In the genomic region with DNA sequence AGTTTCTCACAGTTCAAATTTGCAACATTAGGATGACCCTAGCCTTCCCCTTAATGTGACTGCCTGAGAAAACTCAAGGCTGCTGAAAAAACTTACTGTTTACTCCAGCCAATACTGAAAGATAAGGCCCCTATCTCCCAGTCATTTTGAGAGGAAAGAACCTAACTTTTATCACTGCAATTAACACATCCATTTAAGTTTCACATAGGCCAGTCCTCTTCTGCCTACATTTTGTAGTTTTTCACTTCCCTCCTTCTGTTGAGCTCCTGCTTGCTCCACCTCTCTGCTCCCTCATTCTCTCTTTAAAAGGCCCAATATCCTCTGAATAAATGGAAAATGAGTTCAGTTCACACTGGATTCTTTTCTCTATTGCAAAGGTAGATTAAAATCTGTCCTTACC, we compare ENCODE assay signal across 19 cellular contexts.
DNase-seq lines count a peak whose midpoint lies in the region; ATAC-seq, FAIRE-seq and TF ChIP-seq lines count a peak whose summit lies in the region.
"Had no signal": no experiment of that assay in that cellular context is flagged by ENCODE, and none has a peak within 500 bp of the region (broad histone marks: within the 10 kb centered on the region; RNA-seq: fewer than 3 reads in every experiment).

No MANE protein-coding gene starts in this region.

- BruUV-seq in GM12878 (replicated peaks; lab: Mats Ljungman, UMichigan) (no TSS peak), Calu3 (replicated peaks; lab: Mats Ljungman, UMichigan) (no TSS peak)

- H3K4me3 Mint-ChIP-seq in nephron progenitor cell (no peak overlapping the region), Calu3 (ENCODE audit: low read depth, unreplicated experiment) (no peak overlapping the region)
- H3K4me3 Mint-ChIP-seq: CD4-positive, alpha-beta memory T cell; GM23338; H9 had no signal

- H3K4me2 ChIP-seq in GM12878 (ENCODE audit: control insufficient read depth, insufficient read depth) (no peak overlapping the region), parathyroid adenoma (ENCODE audit: low read length) (no peak overlapping the region)
- H3K4me2 ChIP-seq: A549, GM23338 had no signal

- H2AFZ ChIP-seq in GM12878 (ENCODE audit: control insufficient read depth, low read depth, low read length) (no peak overlapping the region), parathyroid adenoma (peak overlapping the region; percentile 26)
- H2AFZ ChIP-seq: GM23338 had no signal

- H3K36me3 Mint-ChIP-seq in nephron progenitor cell (ENCODE audit: low read depth), result no peaks in the 10 kb centered on the region
- no peaks in the 10 kb centered on the region for H3K36me3 Mint-ChIP-seq in Calu3 (ENCODE audit: insufficient read depth, unreplicated experiment)
- H3K36me3 Mint-ChIP-seq: CD4-positive, alpha-beta memory T cell had no signal

- H3K9ac ChIP-seq in GM12878 (ENCODE audit: control insufficient read depth, insufficient read depth, low read length) (no peak overlapping the region), parathyroid adenoma (no peak overlapping the region)

- H3K27ac ChIP-seq in GM12878 (ENCODE audit: control insufficient read depth, insufficient read depth), result no peak overlapping the region
- H3K27ac ChIP-seq in parathyroid adenoma, result no peak overlapping the region
- H3K27ac ChIP-seq: A549 had no signal

- TF ChIP-seq CTCF in GM12878 (IDR thresholded peaks at IDR 0.05 in 2 of 3, conservative IDR thresholded peaks at IDR 0.05 in 1 of 3; ENCODE audit: control insufficient read depth in 2 of 3, extremely low read depth in 1 of 3, insufficient read depth in 1 of 3, low read depth in 3 of 3, low read length in 3 of 3), result no peak
- no peak for TF ChIP-seq CTCF in nephron progenitor cell (IDR thresholded peaks at IDR 0.05)
- no peak for TF ChIP-seq CTCF in parathyroid adenoma (IDR thresholded peaks at IDR 0.05)
- TF ChIP-seq CTCF in Calu3 (IDR thresholded peaks at IDR 0.05; ENCODE audit: unreplicated experiment), result no peak

- H3K79me2 ChIP-seq in GM12878 (ENCODE audit: control insufficient read depth, insufficient read depth, low read length) (no peaks in the 10 kb centered on the region), parathyroid adenoma (no peaks in the 10 kb centered on the region)

- H3K27me3 ChIP-seq in GM12878 (replicated peaks in 1 of 2; ENCODE audit: control insufficient read depth in 2 of 2, insufficient read depth in 2 of 2, low read length in 1 of 2) (no peaks in the 10 kb centered on the region), parathyroid adenoma (ENCODE audit: control insufficient read depth, insufficient read depth, low read length) (no peaks in the 10 kb centered on the region)

- CTCF ChIA-PET in GM12878 (lab: Yijun Ruan, JAX) (no interaction called here), Calu3 (lab: Charles Lee) (no interaction called here)

- DNase-seq in GM12878 (ENCODE audit: low read depth, low spot score) (no peak), nephron progenitor cell (no peak), Calu3 (no peak), NCI-H1048 (lab: John Stamatoyannopoulos, UW) (no peak)
- DNase-seq: 8988T; ACHN; C1 segment of cervical spinal cord; CD4-positive, alpha-beta memory T cell; COR-L47; DMS153; DND-41; H9 had no signal

- TF ChIP-seq POLR2A in GM12878 (IDR thresholded peaks at IDR 0.05; ENCODE audit: low read depth, low read length), result no peak

- H3K27me3 Mint-ChIP-seq in nephron progenitor cell (ENCODE audit: low read depth, poor library complexity) (peaks cover 3% of the 10 kb centered on the region), Calu3 (ENCODE audit: unreplicated experiment) (no peaks in the 10 kb centered on the region)
- H3K27me3 Mint-ChIP-seq: CD4-positive, alpha-beta memory T cell had no signal

- RAD21 ChIA-PET in GM12878 (lab: Charles Lee; ENCODE audit: unreplicated experiment), result interaction anchor here (1.0 kb wide), 1 partner anchor 21 kb away, joined by 3 read pairs; no protein-coding TSS in a partner anchor

- TF ChIP-seq EP300 in GM12878 (IDR thresholded peaks at IDR 0.05; ENCODE audit: borderline replicate concordance in 1 of 2, control insufficient read depth in 1 of 2, low read depth in 2 of 2, low read length in 2 of 2), result peak; percentile 15 to 79; a peak in 2 of 4 replicates

- H3K9me3 Mint-ChIP-seq in nephron progenitor cell (no peaks in the 10 kb centered on the region), Calu3 (ENCODE audit: low read depth, unreplicated experiment) (peaks cover 15% of the 10 kb centered on the region)
- H3K9me3 Mint-ChIP-seq: GM23338, H9 had no signal

- intact Hi-C loops in GM12878 (cut with micrococcal nuclease; ENCODE audit: unreplicated experiment) (no loop called here), Calu3 (cut with micrococcal nuclease; ENCODE audit: unreplicated experiment) (no loop called here)

- no peaks in the 10 kb centered on the region for H4K20me1 ChIP-seq in GM12878 (ENCODE audit: control insufficient read depth, insufficient read depth)

- H3K4me1 Mint-ChIP-seq in nephron progenitor cell (no peaks in the 10 kb centered on the region), Calu3 (ENCODE audit: low read depth, unreplicated experiment) (no peaks in the 10 kb centered on the region)
- H3K4me1 Mint-ChIP-seq: CD4-positive, alpha-beta memory T cell; GM23338; H9 had no signal

- peak; percentile 80 for ATAC-seq in GM12878
- ATAC-seq in HG02588 (IDR thresholded peaks at IDR 0.05; ENCODE audit: unreplicated experiment), result no peak
- ATAC-seq: A549, GM23338, HCT116 had no signal

- no peaks in the 10 kb centered on the region for H3K36me3 ChIP-seq in GM12878 (ENCODE audit: control insufficient read depth in 2 of 2, insufficient read depth in 2 of 2, low read length in 1 of 2)
- no peaks in the 10 kb centered on the region for H3K36me3 ChIP-seq in parathyroid adenoma (ENCODE audit: control insufficient read depth, insufficient read depth, low read length)

- no peak for FAIRE-seq in GM12878 (lab: Jason Lieb, UNC)
- FAIRE-seq: A549, G401.6, GM19239 had no signal

- H3K4me1 ChIP-seq in GM12878 (ENCODE audit: control insufficient read depth, insufficient read depth, low read length) (no peaks in the 10 kb centered on the region), parathyroid adenoma (no peaks in the 10 kb centered on the region)
- H3K4me1 ChIP-seq: A549 had no signal

- in situ Hi-C loops in GM12878 (cut with MboI), result no loop called here

- H3K27ac Mint-ChIP-seq in nephron progenitor cell (peak overlapping the region; percentile 17), Calu3 (ENCODE audit: unreplicated experiment) (no peak overlapping the region)
- H3K27ac Mint-ChIP-seq: CD4-positive, alpha-beta memory T cell; GM23338; H9 had no signal

- H3K4me3 ChIP-seq in GM12878, result no peak overlapping the region
- H3K4me3 ChIP-seq in parathyroid adenoma (ENCODE audit: low read depth, low read length), result no peak overlapping the region
- H3K4me3 ChIP-seq: A549, GM23338 had no signal

- SMC1A ChIA-PET in GM12878 (lab: Charles Lee; ENCODE audit: uncharacterized antibody, unreplicated experiment), result interaction anchor here (0.7 to 1.9 kb wide), 3 partner anchors 18 to 371 kb away, joined by 3 to 8 read pairs (median 3); no protein-coding TSS in a partner anchor

- no peaks in the 10 kb centered on the region for H3K9me3 ChIP-seq in GM12878 (replicated peaks; ENCODE audit: control insufficient read depth, insufficient read depth, low read length)
- H3K9me3 ChIP-seq in parathyroid adenoma (ENCODE audit: control insufficient read depth, low read length), result no peaks in the 10 kb centered on the region
- H3K9me3 ChIP-seq: A549 had no signal

- POLR2A ChIA-PET in GM12878 (lab: Charles Lee), result no interaction called here

- no peak for TF ChIP-seq RAD21 in GM12878 (IDR thresholded peaks at IDR 0.05; ENCODE audit: insufficient read depth, low read depth, low read length)

TF ChIP-seq in GM12878, 131 proteins besides CTCF, POLR2A, EP300 and RAD21 (continues in another document):
- TF ChIP-seq, protein P1, sequence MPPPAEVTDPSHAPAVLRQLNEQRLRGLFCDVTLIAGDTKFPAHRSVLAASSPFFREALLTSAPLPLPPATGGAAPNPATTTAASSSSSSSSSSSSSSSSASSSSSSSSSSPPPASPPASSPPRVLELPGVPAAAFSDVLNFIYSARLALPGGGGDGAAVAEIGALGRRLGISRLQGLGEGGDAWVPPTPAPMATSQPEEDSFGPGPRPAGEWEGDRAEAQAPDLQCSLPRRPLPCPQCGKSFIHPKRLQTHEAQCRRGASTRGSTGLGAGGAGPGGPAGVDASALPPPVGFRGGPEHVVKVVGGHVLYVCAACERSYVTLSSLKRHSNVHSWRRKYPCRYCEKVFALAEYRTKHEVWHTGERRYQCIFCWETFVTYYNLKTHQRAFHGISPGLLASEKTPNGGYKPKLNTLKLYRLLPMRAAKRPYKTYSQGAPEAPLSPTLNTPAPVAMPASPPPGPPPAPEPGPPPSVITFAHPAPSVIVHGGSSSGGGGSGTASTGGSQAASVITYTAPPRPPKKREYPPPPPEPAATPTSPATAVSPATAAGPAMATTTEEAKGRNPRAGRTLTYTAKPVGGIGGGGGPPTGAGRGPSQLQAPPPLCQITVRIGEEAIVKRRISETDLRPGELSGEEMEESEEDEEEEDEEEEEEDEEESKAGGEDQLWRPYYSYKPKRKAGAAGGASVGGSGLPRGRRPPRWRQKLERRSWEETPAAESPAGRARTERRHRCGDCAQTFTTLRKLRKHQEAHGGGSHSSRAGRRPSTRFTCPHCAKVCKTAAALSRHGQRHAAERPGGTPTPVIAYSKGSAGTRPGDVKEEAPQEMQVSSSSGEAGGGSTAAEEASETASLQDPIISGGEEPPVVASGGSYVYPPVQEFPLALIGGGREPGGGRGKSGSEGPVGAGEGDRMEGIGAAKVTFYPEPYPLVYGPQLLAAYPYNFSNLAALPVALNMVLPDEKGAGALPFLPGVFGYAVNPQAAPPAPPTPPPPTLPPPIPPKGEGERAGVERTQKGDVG (CRISPR knock-in tag; IDR thresholded peaks at IDR 0.05), result no peak
- TF ChIP-seq CEBPB (IDR thresholded peaks at IDR 0.05; ENCODE audit: borderline replicate concordance in 1 of 2, low read depth in 2 of 2, low read length in 2 of 2) (no peak), ESRRA (IDR thresholded peaks at IDR 0.05; ENCODE audit: low read length) (no peak), ZNF622 (IDR thresholded peaks at IDR 0.05) (no peak)
- TF ChIP-seq, protein P2, sequence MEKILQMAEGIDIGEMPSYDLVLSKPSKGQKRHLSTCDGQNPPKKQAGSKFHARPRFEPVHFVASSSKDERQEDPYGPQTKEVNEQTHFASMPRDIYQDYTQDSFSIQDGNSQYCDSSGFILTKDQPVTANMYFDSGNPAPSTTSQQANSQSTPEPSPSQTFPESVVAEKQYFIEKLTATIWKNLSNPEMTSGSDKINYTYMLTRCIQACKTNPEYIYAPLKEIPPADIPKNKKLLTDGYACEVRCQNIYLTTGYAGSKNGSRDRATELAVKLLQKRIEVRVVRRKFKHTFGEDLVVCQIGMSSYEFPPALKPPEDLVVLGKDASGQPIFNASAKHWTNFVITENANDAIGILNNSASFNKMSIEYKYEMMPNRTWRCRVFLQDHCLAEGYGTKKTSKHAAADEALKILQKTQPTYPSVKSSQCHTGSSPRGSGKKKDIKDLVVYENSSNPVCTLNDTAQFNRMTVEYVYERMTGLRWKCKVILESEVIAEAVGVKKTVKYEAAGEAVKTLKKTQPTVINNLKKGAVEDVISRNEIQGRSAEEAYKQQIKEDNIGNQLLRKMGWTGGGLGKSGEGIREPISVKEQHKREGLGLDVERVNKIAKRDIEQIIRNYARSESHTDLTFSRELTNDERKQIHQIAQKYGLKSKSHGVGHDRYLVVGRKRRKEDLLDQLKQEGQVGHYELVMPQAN (conservative IDR thresholded peaks at IDR 0.05), result 0 out of 2 replicates have a peak, but pooled peaks have one; percentile 21
